Comparison of ENCODE assay signal across 35 cellular contexts in the genomic region with DNA sequence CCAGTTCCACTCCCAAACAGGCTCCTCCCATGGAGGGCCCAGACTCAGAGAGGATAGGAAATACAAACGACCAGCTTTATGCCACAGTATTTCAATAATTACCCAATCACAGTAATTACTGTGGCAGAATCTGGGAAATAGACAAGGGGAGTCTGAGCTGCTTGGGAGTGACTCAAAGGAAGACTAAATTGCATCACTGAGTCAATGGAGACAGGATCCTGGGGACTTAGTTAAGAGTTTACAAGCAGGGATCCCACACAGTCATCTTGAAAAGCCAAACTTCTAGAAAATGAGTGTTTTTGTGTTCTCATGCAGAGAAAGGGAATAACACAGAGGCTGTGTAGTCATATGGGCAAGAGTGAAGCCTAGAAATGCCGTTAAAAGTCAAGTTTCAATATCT.
A peak's percentile ranks its signal among the peaks of the same experiment; 100 is the strongest.
DNase-seq lines count a peak whose midpoint lies in the region; ATAC-seq and TF ChIP-seq lines count a peak whose summit lies in the region.
"Had no signal": no experiment of that assay in that cellular context is flagged by ENCODE, and none has a peak within 500 bp of the region (broad histone marks: within the 10 kb centered on the region; RNA-seq: fewer than 3 reads in every experiment).

No MANE protein-coding gene starts in this region.

- H4K91ac ChIP-seq in IMR-90 (ENCODE audit: insufficient read depth, low read depth, low read length) = no peak overlapping the region
- H4K91ac ChIP-seq in mesenchymal stem cell (ENCODE audit: low read length) = no peak overlapping the region

- intact Hi-C loops in IMR-90 (cut with micrococcal nuclease) = no loop called here
- intact Hi-C loops in posterior vena cava (cut with DNase I) = no loop called here

- peaks cover 5% of the 10 kb centered on the region for H3K4me1 Mint-ChIP-seq in WTC11
- H3K4me1 Mint-ChIP-seq: activated naive CD4-positive, alpha-beta T cell treated with anti-CD3 and anti-CD28 coated beads, Interleukin-2, amount 10 ng/mL, durations not matched to agents 7 days and 5 days; natural killer cell had no signal

- in situ Hi-C loops in IMR-90 (cut with MboI; ENCODE audit: low sequenced_read_pairs) = no loop called here
- in situ Hi-C loops in brain microvascular endothelial cell (cut with HindIII; ENCODE audit: low pct_ligation_motif_present, low sequenced_read_pairs) = no loop called here

- dilution Hi-C loops in IMR-90 (cut with HindIII; ENCODE audit: low sequenced_read_pairs, unreplicated experiment) = no loop called here

- TF ChIP-seq RAD21 in IMR-90 (IDR thresholded peaks at IDR 0.05; ENCODE audit: low read length) = no peak

- H3K4me1 ChIP-seq in IMR-90 (ENCODE audit: control insufficient read depth, insufficient read depth, low read length) (no peaks in the 10 kb centered on the region), mesenchymal stem cell (ENCODE audit: control insufficient read depth, insufficient read depth, low read depth, low read length) (no peaks in the 10 kb centered on the region)
- H3K4me1 ChIP-seq: A549, BE2C, esophagus squamous epithelium, stomach, tibial nerve had no signal

- H3K23ac ChIP-seq in IMR-90 (ENCODE audit: low read depth, low read length) (no peak overlapping the region), mesenchymal stem cell (ENCODE audit: low read length in 2 of 2) (no peak overlapping the region)

- H3K9me1 ChIP-seq in IMR-90 (ENCODE audit: insufficient read depth, low read length) = no peaks in the 10 kb centered on the region

- H2AFZ ChIP-seq in IMR-90 (replicated peaks; ENCODE audit: low read length, poor library complexity) (no peak overlapping the region), mesenchymal stem cell (ENCODE audit: low read depth, low read length) (no peak overlapping the region)

- 0 out of 2 replicates have a peak, but pooled peaks cover 3% of the 10 kb centered on the region for H3K9me3 ChIP-seq in IMR-90 (ENCODE audit: control insufficient read depth, insufficient read depth, low read length)
- H3K9me3 ChIP-seq in mesenchymal stem cell (ENCODE audit: control insufficient read depth, low read length) = no peaks in the 10 kb centered on the region
- H3K9me3 ChIP-seq: A549, BE2C, esophagus squamous epithelium, stomach, tibial nerve had no signal

- ATAC-seq in IMR-90 (ENCODE audit: low read depth) (no peak), esophagus mucosa (no peak), WTC11 (no peak)
- ATAC-seq: A549; effector memory CD8-positive, alpha-beta T cell; natural killer cell had no signal

- no peak for TF ChIP-seq POLR2A in IMR-90 (IDR thresholded peaks at IDR 0.05; ENCODE audit: low read depth, low read length)

- no peak overlapping the region for H2BK120ac ChIP-seq in IMR-90 (ENCODE audit: low read depth, low read length)
- H2BK120ac ChIP-seq in mesenchymal stem cell (ENCODE audit: low read depth, low read length) = no peak overlapping the region

- no peak overlapping the region for H2BK20ac ChIP-seq in IMR-90 (ENCODE audit: low read depth, low read length)

- H4K5ac ChIP-seq in IMR-90 (ENCODE audit: low read depth, low read length) = no peak overlapping the region

- no peaks in the 10 kb centered on the region for H3K27me3 Mint-ChIP-seq in WTC11 (ENCODE audit: low read depth)
- H3K27me3 Mint-ChIP-seq: activated CD4-positive, alpha-beta memory T cell treated with anti-CD3 and anti-CD28 coated beads for 36 hours; activated naive CD4-positive, alpha-beta T cell treated with anti-CD3 and anti-CD28 coated beads, Interleukin-2, amount 10 ng/mL, durations not matched to agents 7 days and 5 days; effector memory CD8-positive, alpha-beta T cell had no signal

- WGBS in IMR-90 (ENCODE audit: extremely low coverage in 2 of 2, insufficient read length in 1 of 2), 2 experiments = no CpG with 5 or more reads among the region's 2 CpGs
- 65% methylated on average over 2 of the region's 2 CpGs for WGBS in mesenchymal stem cell

- H2AK5ac ChIP-seq in IMR-90 (ENCODE audit: low read depth, low read length) (no peak overlapping the region), mesenchymal stem cell (ENCODE audit: low read length, severe bottlenecking) (no peak overlapping the region)

- H3K9ac ChIP-seq in IMR-90 (ENCODE audit: low read depth, low read length) = no peak overlapping the region
- peak overlapping the region; percentile 45 for H3K9ac ChIP-seq in mesenchymal stem cell (ENCODE audit: low read length)

- H3K18ac ChIP-seq in IMR-90 (ENCODE audit: low read depth, low read length) (no peak overlapping the region), mesenchymal stem cell (ENCODE audit: low read depth in 1 of 2, low read length in 2 of 2) (no peak overlapping the region)

- CTCF ChIA-PET in BJ (lab: Yijun Ruan, JAX) (no interaction called here), IMR-90 (lab: Yijun Ruan, JAX) (no interaction called here), WTC11 (lab: Charles Lee) (no interaction called here)

- no peak overlapping the region for H2BK15ac ChIP-seq in IMR-90 (ENCODE audit: low read depth, low read length)
- H2BK15ac ChIP-seq in mesenchymal stem cell (ENCODE audit: low read depth, poor library complexity, severe bottlenecking) = no peak overlapping the region

- peaks cover 12% of the 10 kb centered on the region for H3K36me3 Mint-ChIP-seq in WTC11
- H3K36me3 Mint-ChIP-seq: activated CD4-positive, alpha-beta memory T cell treated with anti-CD3 and anti-CD28 coated beads for 36 hours; activated naive CD4-positive, alpha-beta T cell treated with anti-CD3 and anti-CD28 coated beads, Interleukin-2, amount 10 ng/mL, durations not matched to agents 7 days and 5 days; natural killer cell had no signal

- no peak overlapping the region for H3K56ac ChIP-seq in IMR-90 (ENCODE audit: extremely low read depth, insufficient read depth, low read length)

- TF ChIP-seq CTCF in BJ (IDR thresholded peaks at IDR 0.05; ENCODE audit: insufficient read depth, low read depth, low read length) (no peak), IMR-90 (conservative IDR thresholded peaks at IDR 0.05; ENCODE audit: low read depth, low read length) (no peak), brain microvascular endothelial cell (IDR thresholded peaks at IDR 0.05; ENCODE audit: low read depth, low read length, missing control alignments) (no peak), WTC11 (IDR thresholded peaks at IDR 0.05) (no peak)

- H4K8ac ChIP-seq in IMR-90 (ENCODE audit: low read depth in 2 of 2, low read length in 2 of 2) (0 out of 4 replicates have a peak overlapping the region, but pooled peaks of 1 of the 2 experiments have one; percentile 17), mesenchymal stem cell (ENCODE audit: low read length) (no peak overlapping the region)

- DNase-seq in BJ (ENCODE audit: low read depth) = peak; percentile 8
- peak; percentile 5 for DNase-seq in IMR-90
- no peak for DNase-seq in brain microvascular endothelial cell
- DNase-seq in mesenchymal stem cell = peak; percentile 41
- DNase-seq in mucosa of gallbladder (ENCODE audit: low spot score) = no peak
- DNase-seq in WTC11 (ENCODE audit: low spot score) = no peak
- DNase-seq in posterior vena cava (ENCODE audit: low spot score) = no peak
- DNase-seq: activated CD4-positive, alpha-beta memory T cell treated with anti-CD3 and anti-CD28 coated beads for 36 hours; activated CD4-positive, CD25-positive, alpha-beta regulatory T cell treated with anti-CD3 and anti-CD28 coated beads, Interleukin-2, amount 50 U/mL, for 72 hours; activated CD8-positive, alpha-beta memory T cell treated with anti-CD3 and anti-CD28 coated beads, Interleukin-2, amount 50 U/mL, for 48 hours; activated naive CD4-positive, alpha-beta T cell treated with anti-CD3 and anti-CD28 coated beads, Interleukin-2, amount 10 ng/mL, durations not matched to agents 7 days and 5 days; amygdala; BE2C; caudate nucleus; cortex of kidney; DMS53; effector memory CD8-positive, alpha-beta T cell; esophagus squamous epithelium; GDM1; GOT3; head of caudate nucleus; KBM-7; natural killer cell; NCI-H1436; NCI-H2081 treated with DMSO at 0.1 percent for 48 hours; NCI-H774; occipital lobe; RPMI8226; small intestine; stimulated activated CD4-positive, alpha-beta T cell treated with anti-CD3 and anti-CD28 coated beads, Interleukin-2, amount 100 ng/mL, for 24 hours; stomach had no signal

- no peak overlapping the region for H2AK9ac ChIP-seq in IMR-90 (replicated peaks; ENCODE audit: low read depth, low read length, poor library complexity)

- H3K4me2 ChIP-seq in IMR-90 (ENCODE audit: low read depth, low read length) (no peak overlapping the region), mesenchymal stem cell (ENCODE audit: low read length, poor library complexity, severe bottlenecking) (no peak overlapping the region)
- H3K4me2 ChIP-seq: A549 had no signal

- H2BK5ac ChIP-seq in IMR-90 (ENCODE audit: low read depth, low read length, poor library complexity, severe bottlenecking) (no peak overlapping the region), mesenchymal stem cell (ENCODE audit: low read depth, low read length, poor library complexity, severe bottlenecking) (no peak overlapping the region)

- H3K14ac ChIP-seq in IMR-90 (replicated peaks; ENCODE audit: low read depth, low read length) (no peak overlapping the region), mesenchymal stem cell (ENCODE audit: low read length in 2 of 2) (no peak overlapping the region)

- no peak overlapping the region for H3K27ac Mint-ChIP-seq in WTC11
- H3K27ac Mint-ChIP-seq: activated CD4-positive, alpha-beta memory T cell treated with anti-CD3 and anti-CD28 coated beads for 36 hours; activated naive CD4-positive, alpha-beta T cell treated with anti-CD3 and anti-CD28 coated beads, Interleukin-2, amount 10 ng/mL, durations not matched to agents 7 days and 5 days; effector memory CD8-positive, alpha-beta T cell; natural killer cell; T-helper 1 cell treated with Interleukin-12 subunit alpha and Interleukin-12 subunit beta and Interleukin-4 antibody, amounts not matched to agents 30 μg/mL and 1 μg/mL, for 36 hours had no signal

- H3K27ac ChIP-seq in IMR-90 (ENCODE audit: insufficient read depth, low read length) (no peak overlapping the region), brain microvascular endothelial cell (peak overlapping the region; percentile 30), mesenchymal stem cell (ENCODE audit: low read length, poor library complexity, severe bottlenecking) (no peak overlapping the region)
- H3K27ac ChIP-seq: A549, esophagus squamous epithelium, stomach had no signal

- H2BK12ac ChIP-seq in mesenchymal stem cell (ENCODE audit: low read length in 2 of 2) = no peak overlapping the region

- POLR2A ChIA-PET in BJ (lab: Charles Lee) = no interaction called here
- POLR2A ChIA-PET in IMR-90 (lab: Charles Lee; ENCODE audit: unreplicated experiment) = no interaction called here
- POLR2A ChIA-PET in WTC11 (lab: Charles Lee) = no interaction called here

- no peaks in the 10 kb centered on the region for H3K79me1 ChIP-seq in IMR-90 (ENCODE audit: low read depth in 1 of 2, low read length in 2 of 2)
- no peaks in the 10 kb centered on the region for H3K79me1 ChIP-seq in mesenchymal stem cell (replicated peaks; ENCODE audit: low read length, poor library complexity, severe bottlenecking)

- H3K27me3 ChIP-seq in BJ (ENCODE audit: control insufficient read depth, insufficient read depth, low read length) (no peaks in the 10 kb centered on the region), IMR-90 (ENCODE audit: control insufficient read depth, insufficient read depth, low read length) (no peaks in the 10 kb centered on the region), brain microvascular endothelial cell (replicated peaks) (no peaks in the 10 kb centered on the region), mesenchymal stem cell (ENCODE audit: control insufficient read depth in 1 of 2, insufficient read depth in 1 of 2, low read length in 2 of 2) (no peaks in the 10 kb centered on the region)
- H3K27me3 ChIP-seq: BE2C, esophagus squamous epithelium, stomach, tibial nerve had no signal

- no peaks in the 10 kb centered on the region for H4K20me1 ChIP-seq in IMR-90 (ENCODE audit: insufficient read depth, low read length)

- BruUV-seq in IMR-90 (replicated peaks; lab: Mats Ljungman, UMichigan) = no TSS peak

- H3K4me3 Mint-ChIP-seq in WTC11 = no peak overlapping the region
- H3K4me3 Mint-ChIP-seq: activated CD4-positive, alpha-beta memory T cell treated with anti-CD3 and anti-CD28 coated beads for 36 hours; activated naive CD4-positive, alpha-beta T cell treated with anti-CD3 and anti-CD28 coated beads, Interleukin-2, amount 10 ng/mL, durations not matched to agents 7 days and 5 days; effector memory CD8-positive, alpha-beta T cell; natural killer cell; T-helper 1 cell treated with Interleukin-12 subunit alpha and Interleukin-12 subunit beta and Interleukin-4 antibody, amounts not matched to agents 30 μg/mL and 1 μg/mL, for 36 hours had no signal

- H3K36me3 ChIP-seq in BJ (ENCODE audit: control insufficient read depth, insufficient read depth, low read length) (no peaks in the 10 kb centered on the region), IMR-90 (ENCODE audit: control insufficient read depth, insufficient read depth, low read length) (no peaks in the 10 kb centered on the region), brain microvascular endothelial cell (replicated peaks) (no peaks in the 10 kb centered on the region), mesenchymal stem cell (ENCODE audit: control insufficient read depth in 1 of 2, insufficient read depth in 2 of 2, low read depth in 1 of 2, low read length in 2 of 2) (no peaks in the 10 kb centered on the region)
- H3K36me3 ChIP-seq: BE2C, esophagus squamous epithelium, stomach, tibial nerve had no signal

- H3K4me3 ChIP-seq in BJ (ENCODE audit: low read depth, low read length) (no peak overlapping the region), IMR-90 (ENCODE audit: insufficient read depth, low read depth, low read length) (no peak overlapping the region), brain microvascular endothelial cell (ENCODE audit: low read depth, low read length) (no peak overlapping the region), mesenchymal stem cell (ENCODE audit: insufficient read depth in 1 of 2, low read depth in 1 of 2, low read length in 2 of 2) (peak overlapping the region in 1 of 2 experiments; percentile 3)
- H3K4me3 ChIP-seq: A549, esophagus squamous epithelium, stomach, tibial nerve had no signal

- H3K9me3 Mint-ChIP-seq in WTC11 = peaks cover 26% of the 10 kb centered on the region

- H3K4ac ChIP-seq in IMR-90 (ENCODE audit: low read depth, low read length) = no peak overlapping the region
- H3K4ac ChIP-seq in mesenchymal stem cell (ENCODE audit: low read depth in 1 of 2, low read length in 2 of 2) = no peak overlapping the region

Comparison
In these comparisons a context has a peak if more than half of its experiments do, and no peak if none do; other contexts are left out.
1. DNase-seq: peak in BJ (single experiment), IMR-90 (single experiment) and mesenchymal stem cell (single experiment); none in brain microvascular endothelial cell (single experiment), mucosa of gallbladder (single experiment), WTC11 (single experiment) and posterior vena cava (single experiment).